Comparison of ENCODE assay signal across 23 cellular contexts in the genomic region with DNA sequence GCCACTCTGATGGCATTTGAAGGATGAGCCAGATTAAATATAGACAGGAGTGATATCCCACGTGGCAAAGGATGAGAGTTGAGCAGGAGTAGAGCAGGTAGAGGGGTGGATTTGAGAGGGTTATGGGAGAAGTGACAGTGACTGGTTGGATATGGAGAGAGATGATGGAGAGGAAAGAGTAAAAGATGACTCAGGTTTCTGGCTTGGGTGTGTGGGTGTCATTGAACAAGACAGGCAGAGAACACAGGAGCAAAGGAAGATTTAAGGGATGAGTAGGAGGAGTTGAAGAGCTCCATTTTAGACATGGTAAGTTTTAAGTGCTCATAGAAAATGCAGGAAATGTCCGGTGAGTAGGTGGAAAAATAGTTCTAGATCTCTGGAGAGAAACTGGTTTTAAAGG.
"Had no signal": no experiment of that assay in that cellular context is flagged by ENCODE, and none has a peak within 500 bp of the region (broad histone marks: within the 10 kb centered on the region; RNA-seq: fewer than 3 reads in every experiment).

No MANE protein-coding gene starts in this region.

- DNase-seq: activated CD4-positive, alpha-beta T cell treated with anti-CD3 and anti-CD28 coated beads for 4 hours; activated CD8-positive, alpha-beta memory T cell treated with anti-CD3 and anti-CD28 coated beads, Interleukin-2, amount 50 U/mL, for 4 hours; activated CD8-positive, alpha-beta T cell treated with anti-CD3 and anti-CD28 coated beads for 36 hours; activated naive CD4-positive, alpha-beta T cell treated with anti-CD3 and anti-CD28 coated beads, Interleukin-2, amount 50 U/mL, for 16 hours; activated T-cell treated with anti-CD3 and anti-CD28 coated beads, Interleukin-2, amount 50 U/mL, for 72 hours; MG63; MV-4-11; NCI-H1092 treated with DMSO at 0.1 percent for 48 hours; NCI-H1417 treated with DMSO at 0.1 percent for 48 hours; NCI-H1694; NCI-H2029; NCI-H2107; NCI-H2171 treated with DMSO at 0.1 percent for 48 hours; NCI-H345; NCI-H510A; NCI-H526 treated with DMSO at 0.1 percent for 48 hours; T-helper 1 cell had no signal

- H3K27me3 ChIP-seq: ascending aorta, cardiac muscle cell, MG63 had no signal

- H3K4me3 Mint-ChIP-seq: activated CD8-positive, alpha-beta T cell treated with anti-CD3 and anti-CD28 coated beads for 36 hours; activated T-cell treated with anti-CD3 and anti-CD28 coated beads, Interleukin-2, amount 50 U/mL, for 72 hours; brain had no signal

- H3K27ac Mint-ChIP-seq: activated CD8-positive, alpha-beta T cell treated with anti-CD3 and anti-CD28 coated beads for 36 hours; activated T-cell treated with anti-CD3 and anti-CD28 coated beads, Interleukin-2, amount 50 U/mL, for 72 hours; brain had no signal

- ATAC-seq: activated CD4-positive, CD25-positive, alpha-beta regulatory T cell treated with anti-CD3 and anti-CD28 coated beads, Interleukin-2, amount 50 U/mL, for 24 hours; activated CD8-positive, alpha-beta T cell treated with anti-CD3 and anti-CD28 coated beads for 36 hours; activated T-cell treated with anti-CD3 and anti-CD28 coated beads, Interleukin-2, amount 50 U/mL, for 72 hours; Right ventricle myocardium inferior had no signal

- H3K36me3 ChIP-seq: ascending aorta, cardiac muscle cell, MG63 had no signal

- H3K4me3 ChIP-seq: ascending aorta, cardiac muscle cell, MG63, SK-N-MC had no signal

- H3K27me3 Mint-ChIP-seq: brain had no signal

- H3K36me3 Mint-ChIP-seq: brain had no signal

- H3K4me1 ChIP-seq: ascending aorta had no signal

- H3K9me3 Mint-ChIP-seq: activated CD8-positive, alpha-beta T cell treated with anti-CD3 and anti-CD28 coated beads for 36 hours; activated T-cell treated with anti-CD3 and anti-CD28 coated beads, Interleukin-2, amount 50 U/mL, for 72 hours had no signal

- H3K27ac ChIP-seq: ascending aorta, cardiac muscle cell, SK-N-MC had no signal

- H3K9me3 ChIP-seq: ascending aorta, MG63 had no signal
